1 cellular context compared by ENCODE assay signal in the genomic region with DNA sequence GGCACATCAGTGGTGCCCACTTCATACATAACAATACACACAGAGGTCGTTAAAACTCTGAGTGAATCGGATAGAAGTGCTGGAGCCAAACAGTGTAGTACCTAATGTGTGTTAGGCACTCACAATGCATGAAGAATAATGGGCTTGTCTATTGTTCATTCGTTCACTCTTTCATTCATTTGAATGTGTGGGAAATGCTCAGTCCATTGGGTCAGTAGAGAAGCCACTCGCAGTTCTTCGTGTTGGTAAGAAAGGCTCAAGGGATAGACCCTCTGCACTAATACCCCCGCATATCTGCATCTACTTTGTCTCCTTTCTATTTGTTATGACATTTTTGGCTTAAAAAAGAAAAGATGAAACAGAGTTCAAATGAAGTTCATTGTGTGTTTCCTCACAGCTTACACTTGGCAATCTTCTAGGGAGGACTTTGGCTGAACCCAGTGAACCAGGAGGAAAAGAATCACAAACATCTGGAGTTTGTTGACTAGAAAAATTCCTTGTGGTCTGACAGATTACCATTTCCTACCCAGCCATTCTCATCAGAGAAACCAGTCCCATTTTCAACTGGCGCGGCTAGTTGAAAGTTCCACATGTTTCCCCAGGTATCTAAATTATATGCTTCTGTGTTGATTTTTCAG.
TF ChIP-seq lines count a peak whose summit lies in the region.

No MANE protein-coding gene starts in this region.

TF ChIP-seq in SK-N-SH treated with all-trans-retinoic acid at 6 μM for 48 hours, 23 proteins besides CTCF, POLR2A, EP300 and RAD21 (continued from another document):
- TF ChIP-seq PATZ1 (CRISPR knock-in tag; IDR thresholded peaks at IDR 0.05; ENCODE audit: borderline replicate concordance) = no peak
- TF ChIP-seq TCF4 (CRISPR knock-in tag; IDR thresholded peaks at IDR 0.05; ENCODE audit: borderline replicate concordance) = no peak; the same call in 1 of the 2 replicates
- no peak for TF ChIP-seq ZC3H10 (CRISPR knock-in tag; IDR thresholded peaks at IDR 0.05)
- TF ChIP-seq PPARA (CRISPR knock-in tag; IDR thresholded peaks at IDR 0.05; ENCODE audit: borderline replicate concordance) = no peak
- TF ChIP-seq POU6F1 (CRISPR knock-in tag; IDR thresholded peaks at IDR 0.05; ENCODE audit: borderline replicate concordance, low read depth) = 0 out of 2 replicates have a peak, but pooled peaks have one; percentile 28
- peak; percentile 75 for TF ChIP-seq CSDC2 (CRISPR knock-in tag; IDR thresholded peaks at IDR 0.05)
